In genomic region chr13:111598751-111599150, GRCh38 we compare ENCODE assay signal across 29 cellular contexts.
DNase-seq lines count a peak whose midpoint lies in the region; ATAC-seq and TF ChIP-seq lines count a peak whose summit lies in the region.
"Had no signal": no experiment of that assay in that cellular context is flagged by ENCODE, and none has a peak within 500 bp of the region (broad histone marks: within the 10 kb centered on the region; RNA-seq: fewer than 3 reads in every experiment).

No MANE protein-coding gene starts in this region.

- H3K36me3 ChIP-seq in BLaER1, result no peaks in the 10 kb centered on the region
- no peaks in the 10 kb centered on the region for H3K36me3 ChIP-seq in BLaER1 treated with 17β-estradiol and CSF1 and Interleukin-3, amounts not matched to agents 10 nM and 100 nM
- H3K36me3 ChIP-seq in endodermal cell (ENCODE audit: control insufficient read depth, insufficient read depth, low read length), result no peaks in the 10 kb centered on the region

- WGBS in endodermal cell (ENCODE audit: insufficient coverage in 1 of 2, insufficient read length in 1 of 2), 2 experiments, result 84 to 85% methylated on average over 5 to 7 of the region's 7 CpGs

- ATAC-seq in GM19023 (IDR thresholded peaks at IDR 0.05; ENCODE audit: unreplicated experiment) (no peak), HG02938 (IDR thresholded peaks at IDR 0.05; ENCODE audit: unreplicated experiment) (no peak)
- ATAC-seq: HepG2, PC-3 had no signal

- H3K27me3 Mint-ChIP-seq in endodermal cell (ENCODE audit: insufficient read depth), result peaks cover 9% of the 10 kb centered on the region

- no peaks in the 10 kb centered on the region for H4K20me1 ChIP-seq in BLaER1
- no peaks in the 10 kb centered on the region for H4K20me1 ChIP-seq in BLaER1 treated with 17β-estradiol and CSF1 and Interleukin-3, amounts not matched to agents 10 nM and 100 nM

- TF ChIP-seq CTCF in endodermal cell (conservative IDR thresholded peaks at IDR 0.05), result no peak

- no peak overlapping the region for H3K27ac Mint-ChIP-seq in endodermal cell
- H3K27ac Mint-ChIP-seq: CD14-positive monocyte; T-helper 1 cell treated with Interleukin-12 subunit alpha and Interleukin-12 subunit beta and Interleukin-4 antibody, amounts not matched to agents 30 μg/mL and 1 μg/mL, for 36 hours had no signal

- H3K9me3 Mint-ChIP-seq in endodermal cell, result peaks cover 11% of the 10 kb centered on the region
- H3K9me3 Mint-ChIP-seq: CD8-positive, alpha-beta memory T cell; T-helper 1 cell treated with Interleukin-12 subunit alpha and Interleukin-12 subunit beta and Interleukin-4 antibody, amounts not matched to agents 30 μg/mL and 1 μg/mL, for 36 hours had no signal

- H3K9ac ChIP-seq in BLaER1, result no peak overlapping the region
- H3K9ac ChIP-seq in BLaER1 treated with 17β-estradiol and CSF1 and Interleukin-3, amounts not matched to agents 10 nM and 100 nM, result no peak overlapping the region
- H3K9ac ChIP-seq in endodermal cell (ENCODE audit: extremely low read depth, low read length, poor library complexity, severe bottlenecking), result no peak overlapping the region
- H3K9ac ChIP-seq: SK-N-SH had no signal

- no peak overlapping the region for H3K4me3 ChIP-seq in BLaER1
- no peak overlapping the region for H3K4me3 ChIP-seq in BLaER1 treated with 17β-estradiol and CSF1 and Interleukin-3, amounts not matched to agents 10 nM and 100 nM
- no peak overlapping the region for H3K4me3 ChIP-seq in endodermal cell (ENCODE audit: low read length)

- H3K4me1 Mint-ChIP-seq in endodermal cell, result no peaks in the 10 kb centered on the region
- H3K4me1 Mint-ChIP-seq: CD14-positive monocyte; CD8-positive, alpha-beta memory T cell had no signal

- H3K4me3 Mint-ChIP-seq in endodermal cell, result no peak overlapping the region
- H3K4me3 Mint-ChIP-seq: CD14-positive monocyte; CD8-positive, alpha-beta memory T cell; T-helper 1 cell treated with Interleukin-12 subunit alpha and Interleukin-12 subunit beta and Interleukin-4 antibody, amounts not matched to agents 30 μg/mL and 1 μg/mL, for 36 hours had no signal

- H3K4me1 ChIP-seq in BLaER1 (peaks cover 70% of the 10 kb centered on the region), endodermal cell (ENCODE audit: control insufficient read depth, insufficient read depth, low read length) (no peaks in the 10 kb centered on the region)
- peaks cover 11 to 54% (median 37%) of the 10 kb centered on the region in 10 experiments; a peak in 18 of 20 replicates for H3K4me1 ChIP-seq in BLaER1 treated with 17β-estradiol and CSF1 and Interleukin-3, amounts not matched to agents 10 nM and 100 nM

- H3K9me3 ChIP-seq in BLaER1, result no peaks in the 10 kb centered on the region
- H3K9me3 ChIP-seq in BLaER1 treated with 17β-estradiol and CSF1 and Interleukin-3, amounts not matched to agents 10 nM and 100 nM (replicated peaks in 1 of 11), result peaks cover 0 to 7% (median 0%) of the 10 kb centered on the region in 11 experiments; a peak in 1 of 22 replicates
- H3K9me3 ChIP-seq in endodermal cell (ENCODE audit: control insufficient read depth, low read length), result no peaks in the 10 kb centered on the region
- H3K9me3 ChIP-seq: SK-N-SH had no signal

- no peaks in the 10 kb centered on the region for H3K27me3 ChIP-seq in BLaER1
- H3K27me3 ChIP-seq in BLaER1 treated with 17β-estradiol and CSF1 and Interleukin-3, amounts not matched to agents 10 nM and 100 nM, result no peaks in the 10 kb centered on the region
- H3K27me3 ChIP-seq in endodermal cell (ENCODE audit: control insufficient read depth, insufficient read depth, low read length, poor library complexity, severe bottlenecking), result no peaks in the 10 kb centered on the region

- DNase-seq in NCI-H1092 (lab: John Stamatoyannopoulos, UW), result peak; percentile 13
- peak; percentile 19 for DNase-seq in endodermal cell
- no peak for DNase-seq in activated CD8-positive, alpha-beta memory T cell treated with anti-CD3 and anti-CD28 coated beads for 24 hours
- DNase-seq: Calu3; CD8-positive, alpha-beta memory T cell; DMS53; EL; GDM1; GOT3; HCEC 1CT; Karpas-422; NCI-H1105; NCI-H1436 treated with DMSO at 0.1 percent for 48 hours; NCI-H187 treated with DMSO at 0.1 percent for 48 hours; NCI-H2171; NCI-H226; NCI-H526 treated with DMSO at 0.1 percent for 48 hours; NK-92 treated with Interleukin-12 subunit alpha and Interleukin-12 subunit beta, amount 100 ng/mL, for 24 hours; PC-3; SK-N-SH; SW 1271; T-helper 9 cell had no signal

- H3K4me2 ChIP-seq in BLaER1, result peak overlapping the region; percentile 69
- peak overlapping the region; percentile 5 to 82 (median 73); a peak in 21 of 22 replicates for H3K4me2 ChIP-seq in BLaER1 treated with 17β-estradiol and CSF1 and Interleukin-3, amounts not matched to agents 10 nM and 100 nM
- H3K4me2 ChIP-seq: SK-N-SH had no signal

- H3K27ac ChIP-seq in BLaER1 (no peak overlapping the region), endodermal cell (ENCODE audit: low read depth, low read length) (no peak overlapping the region)
- peak overlapping the region in 1 of 11 experiments; percentile 22; a peak in 1 of 22 replicates for H3K27ac ChIP-seq in BLaER1 treated with 17β-estradiol and CSF1 and Interleukin-3, amounts not matched to agents 10 nM and 100 nM

- H3K36me3 Mint-ChIP-seq in endodermal cell (ENCODE audit: low read depth), result no peaks in the 10 kb centered on the region
- H3K36me3 Mint-ChIP-seq: CD14-positive monocyte had no signal
